In the genomic region with DNA sequence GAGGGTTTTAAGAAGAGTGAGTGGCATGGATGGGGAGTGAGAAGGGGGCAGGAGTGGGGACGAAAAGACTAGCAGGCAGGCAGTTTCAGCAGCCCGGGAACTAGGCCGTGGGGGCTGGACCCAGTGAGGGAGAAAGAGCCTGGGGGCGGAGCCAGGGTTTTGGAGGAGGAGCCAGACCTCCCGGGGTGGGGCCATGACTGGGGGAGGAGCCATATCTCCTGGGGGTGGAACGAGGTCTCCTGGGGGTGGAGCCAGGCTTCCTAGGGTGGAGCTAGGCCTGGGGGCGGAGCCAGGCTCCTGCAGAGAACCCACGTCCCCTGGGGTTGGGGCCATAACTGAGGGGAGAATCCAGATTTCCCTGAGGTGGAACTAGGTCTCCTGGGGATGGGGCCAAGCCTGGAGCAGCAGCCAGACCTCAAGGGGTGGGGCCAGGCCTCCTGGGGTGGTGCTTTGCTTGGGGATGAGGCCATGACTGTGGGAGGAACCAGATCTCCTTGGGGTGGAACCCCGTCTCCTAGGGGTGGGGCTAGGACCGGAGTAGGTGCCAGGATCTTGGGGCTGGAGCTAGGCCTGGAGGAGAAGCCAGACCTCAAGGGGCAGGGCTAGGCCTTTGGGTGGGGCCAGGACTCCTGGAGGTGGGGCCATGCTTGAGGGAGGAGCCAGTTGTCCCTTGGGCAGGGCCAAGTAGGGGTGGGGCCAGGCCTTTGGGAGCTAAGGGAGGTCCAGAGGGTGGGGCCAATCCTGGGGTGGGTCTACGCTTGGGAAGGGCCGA, we compare ENCODE assay signal across 10 cellular contexts. TPM values are rescaled to one million over a fixed set of nuclear protein-coding genes. Genes with fewer than 3 reads are reported as not detected.
DNase-seq lines count a peak whose midpoint lies in the region; ATAC-seq and TF ChIP-seq lines count a peak whose summit lies in the region.
"Had no signal": no experiment of that assay in that cellular context is flagged by ENCODE, and none has a peak within 500 bp of the region (broad histone marks: within the 10 kb centered on the region; RNA-seq: fewer than 3 reads in every experiment).

No MANE protein-coding gene starts in this region.

- DNase-seq in Caki2 (ENCODE audit: low read depth) (peak; percentile 86), HuH-7 (ENCODE audit: low spot score) (peak; percentile 70), mucosa of descending colon (peak; percentile 58 to 78 (median 69)), NCI-H524 treated with DMSO at 0.1 percent for 48 hours (lab: John Stamatoyannopoulos, UW) (no peak), superior temporal gyrus (ENCODE audit: extremely low spot score) (no peak)
- no peak for DNase-seq in activated T-cell treated with anti-CD3 and anti-CD28 coated beads, Interleukin-2, amount 50 U/mL, for 4 hours
- DNase-seq in T-helper 2 cell treated with Interferon-gamma antibody and Interleukin-4, amounts not matched to agents 5 μg/mL and 100 μg/mL, for 36 hours (ENCODE audit: low spot score), result no peak
- no peak for DNase-seq in activated naive CD4-positive, alpha-beta T cell (lab: John Stamatoyannopoulos, UW)

- no peaks in the 10 kb centered on the region for H3K36me3 Mint-ChIP-seq in activated T-cell treated with anti-CD3 and anti-CD28 coated beads, Interleukin-2, amount 50 U/mL, for 4 hours (ENCODE audit: insufficient read depth)
- no peaks in the 10 kb centered on the region for H3K36me3 Mint-ChIP-seq in T-helper 2 cell treated with Interferon-gamma antibody and Interleukin-4, amounts not matched to agents 5 μg/mL and 100 μg/mL, for 36 hours (ENCODE audit: low read depth)

- no peaks in the 10 kb centered on the region for H3K9me3 Mint-ChIP-seq in activated T-cell treated with anti-CD3 and anti-CD28 coated beads, Interleukin-2, amount 50 U/mL, for 4 hours
- H3K9me3 Mint-ChIP-seq in T-helper 2 cell treated with Interferon-gamma antibody and Interleukin-4, amounts not matched to agents 5 μg/mL and 100 μg/mL, for 36 hours, result peaks cover 10% of the 10 kb centered on the region

- no peaks in the 10 kb centered on the region for H3K9me3 ChIP-seq in mucosa of descending colon

- H3K4me3 ChIP-seq in mucosa of descending colon, result no peak overlapping the region

- H3K4me1 Mint-ChIP-seq in activated T-cell treated with anti-CD3 and anti-CD28 coated beads, Interleukin-2, amount 50 U/mL, for 4 hours (ENCODE audit: low read depth), result no peaks in the 10 kb centered on the region
- H3K4me1 Mint-ChIP-seq in T-helper 2 cell treated with Interferon-gamma antibody and Interleukin-4, amounts not matched to agents 5 μg/mL and 100 μg/mL, for 36 hours (ENCODE audit: low read depth), result no peaks in the 10 kb centered on the region

- no peak overlapping the region for H3K27ac Mint-ChIP-seq in T-helper 2 cell treated with Interferon-gamma antibody and Interleukin-4, amounts not matched to agents 5 μg/mL and 100 μg/mL, for 36 hours

- no peaks in the 10 kb centered on the region for H3K36me3 ChIP-seq in mucosa of descending colon (ENCODE audit: low read depth)

- intact Hi-C loops in mucosa of descending colon (cut with DNase I, micrococcal nuclease), result no loop called here

- in situ Hi-C loops in Caki2 (cut with HindIII; ENCODE audit: low pct_unique_long_range_greater_than_20kb, low sequenced_read_pairs), result no loop called here

- no peak overlapping the region for H3K4me3 Mint-ChIP-seq in activated T-cell treated with anti-CD3 and anti-CD28 coated beads, Interleukin-2, amount 50 U/mL, for 4 hours
- H3K4me3 Mint-ChIP-seq in T-helper 2 cell treated with Interferon-gamma antibody and Interleukin-4, amounts not matched to agents 5 μg/mL and 100 μg/mL, for 36 hours, result no peak overlapping the region
- H3K4me3 Mint-ChIP-seq: central memory CD8-positive, alpha-beta T cell had no signal

- no peak for TF ChIP-seq CTCF in mucosa of descending colon (IDR thresholded peaks at IDR 0.05)

- peaks cover 7% of the 10 kb centered on the region for H3K27me3 Mint-ChIP-seq in activated T-cell treated with anti-CD3 and anti-CD28 coated beads, Interleukin-2, amount 50 U/mL, for 4 hours (ENCODE audit: low read depth)
- H3K27me3 Mint-ChIP-seq in T-helper 2 cell treated with Interferon-gamma antibody and Interleukin-4, amounts not matched to agents 5 μg/mL and 100 μg/mL, for 36 hours (ENCODE audit: low read depth), result peaks cover 2% of the 10 kb centered on the region
- H3K27me3 Mint-ChIP-seq: central memory CD8-positive, alpha-beta T cell had no signal

- no peaks in the 10 kb centered on the region for H3K4me1 ChIP-seq in mucosa of descending colon (ENCODE audit: low read depth)

- ATAC-seq in activated T-cell treated with anti-CD3 and anti-CD28 coated beads, Interleukin-2, amount 50 U/mL, for 4 hours, result peak; percentile 71 to 73
- peak; percentile 89 for ATAC-seq in mucosa of descending colon

RNA-seq across cellular contexts. Expression of a gene that starts 41.7 kb away (rescaled TPM):
- total RNA-seq in Caki2 (2014; rRNA removed; shearing (Covaris generic); ENCODE audit: low replicate concordance), result 0.03 TPM in 1 of 2 replicates, not detected in the other
- not detected for total RNA-seq in activated T-cell treated with anti-CD3 and anti-CD28 coated beads, Interleukin-2, amount 50 U/mL, for 4 hours
- 1 to 10 TPM in 1 of 3 donors, under 1 TPM in 2; 0.17 to 2.1 (median 0.84) TPM for total RNA-seq in mucosa of descending colon
- total RNA-seq: myocyte had no signal

Comparison
In these comparisons a context has a peak if more than half of its experiments do, and no peak if none do; other contexts are left out.
1. DNase-seq: peak in Caki2 (single experiment), HuH-7 (single experiment) and mucosa of descending colon (3 of 3); none in activated T-cell treated with anti-CD3 and anti-CD28 coated beads, Interleukin-2, amount 50 U/mL, for 4 hours (single experiment), T-helper 2 cell treated with Interferon-gamma antibody and Interleukin-4, amounts not matched to agents 5 μg/mL and 100 μg/mL, for 36 hours (single experiment), NCI-H524 treated with DMSO at 0.1 percent for 48 hours (single experiment), superior temporal gyrus (single experiment) and activated naive CD4-positive, alpha-beta T cell (0 of 4).